Comparison of ENCODE assay signal across 19 cellular contexts in the genomic region with DNA sequence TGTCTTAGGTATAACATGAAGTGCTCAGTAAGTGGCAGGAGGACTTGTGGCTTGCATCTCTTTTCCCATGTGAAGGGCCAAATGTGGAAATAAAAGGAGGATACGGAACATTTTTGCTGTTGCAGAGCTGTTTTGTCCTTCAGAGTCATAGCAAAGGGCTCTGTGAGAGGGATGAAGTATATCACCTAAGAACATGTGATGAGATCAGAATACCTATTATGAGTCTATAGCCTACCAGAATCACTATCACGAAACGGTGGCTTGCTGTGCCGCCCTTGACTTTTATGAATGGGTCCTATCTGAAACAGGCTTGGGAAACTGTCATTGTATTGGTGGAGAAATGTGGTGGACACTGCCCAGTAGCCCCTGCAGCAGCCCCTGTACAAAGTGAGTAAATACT.
DNase-seq lines count a peak whose midpoint lies in the region; ATAC-seq, FAIRE-seq and TF ChIP-seq lines count a peak whose summit lies in the region.
"Had no signal": no experiment of that assay in that cellular context is flagged by ENCODE, and none has a peak within 500 bp of the region (broad histone marks: within the 10 kb centered on the region; RNA-seq: fewer than 3 reads in every experiment).

No MANE protein-coding gene starts in this region.

- no peaks in the 10 kb centered on the region for H3K27me3 Mint-ChIP-seq in activated CD4-positive, alpha-beta T cell treated with anti-CD3 and anti-CD28 coated beads for 36 hours

- intact Hi-C loops in activated CD4-positive, alpha-beta T cell treated with anti-CD3 and anti-CD28 coated beads for 36 hours (cut with DNase I, micrococcal nuclease) = loop anchor here (1.0 to 2.0 kb wide), 6 partner anchors 28 to 388 kb away; no protein-coding TSS in a partner anchor
- intact Hi-C loops in endothelial cell of umbilical vein (cut with micrococcal nuclease) (no loop called here), thyroid gland (cut with DNase I) (no loop called here)

- peaks cover 9% of the 10 kb centered on the region for H3K36me3 Mint-ChIP-seq in activated CD4-positive, alpha-beta T cell treated with anti-CD3 and anti-CD28 coated beads for 36 hours (ENCODE audit: low read depth)
- H3K36me3 Mint-ChIP-seq in activated naive CD4-positive, alpha-beta T cell treated with anti-CD3 and anti-CD28 coated beads, Interleukin-2, amount 50 U/mL, for 72 hours = peaks cover 6 to 18% of the 10 kb centered on the region in 2 donors

- H3K9ac ChIP-seq in endothelial cell of umbilical vein (replicated peaks; ENCODE audit: extremely low read depth, insufficient read depth, low read length) = no peak overlapping the region

- FAIRE-seq in endothelial cell of umbilical vein (lab: Jason Lieb, UNC) = no peak
- FAIRE-seq: K562, RCC 7860 had no signal

- no peaks in the 10 kb centered on the region for H3K27me3 ChIP-seq in endothelial cell of umbilical vein (ENCODE audit: control insufficient read depth in 2 of 2, insufficient read depth in 2 of 2, low read length in 2 of 2)
- H3K27me3 ChIP-seq in thyroid gland = no peaks in the 10 kb centered on the region

- H3K4me3 ChIP-seq in endothelial cell of umbilical vein (replicated peaks in 1 of 3; ENCODE audit: insufficient read depth in 1 of 3, low read depth in 1 of 3, low read length in 3 of 3) = no peak overlapping the region
- H3K4me3 ChIP-seq in thyroid gland (replicated peaks in 1 of 3) = no peak overlapping the region
- H3K4me3 ChIP-seq: K562 had no signal

- H3K27ac ChIP-seq in endothelial cell of umbilical vein (ENCODE audit: insufficient read depth, low read depth, low read length) (no peak overlapping the region), thyroid gland (no peak overlapping the region)
- H3K27ac ChIP-seq: 22Rv1, C4-2B had no signal

- H3K4me1 Mint-ChIP-seq in activated CD4-positive, alpha-beta T cell treated with anti-CD3 and anti-CD28 coated beads for 36 hours = peaks cover 48% of the 10 kb centered on the region

- POLR2A ChIA-PET in activated CD4-positive, alpha-beta T cell treated with anti-CD3 and anti-CD28 coated beads for 36 hours (lab: Charles Lee) = no interaction called here
- POLR2A ChIA-PET in endothelial cell of umbilical vein (lab: Charles Lee) = no interaction called here

- H4K20me1 ChIP-seq in endothelial cell of umbilical vein (replicated peaks; ENCODE audit: control insufficient read depth, extremely low read depth, insufficient read depth, low read length) = no peaks in the 10 kb centered on the region

- H3K4me1 ChIP-seq in endothelial cell of umbilical vein (ENCODE audit: control insufficient read depth, extremely low read depth, insufficient read depth, low read length) = peaks cover 25% of the 10 kb centered on the region
- peaks cover 27 to 30% of the 10 kb centered on the region in 2 donors for H3K4me1 ChIP-seq in thyroid gland

- BruUV-seq in endothelial cell of umbilical vein (replicated peaks; lab: Mats Ljungman, UMichigan) = no TSS peak

- TF ChIP-seq CTCF in endothelial cell of umbilical vein (IDR thresholded peaks at IDR 0.05; ENCODE audit: extremely low read depth in 1 of 2, insufficient read depth in 1 of 2, low read depth in 1 of 2, low read length in 2 of 2) (no peak), thyroid gland (IDR thresholded peaks at IDR 0.05) (no peak)

- no peaks in the 10 kb centered on the region for H3K79me2 ChIP-seq in endothelial cell of umbilical vein (ENCODE audit: control insufficient read depth, insufficient read depth, low read length)

- no peak overlapping the region for H3K27ac Mint-ChIP-seq in activated CD4-positive, alpha-beta T cell treated with anti-CD3 and anti-CD28 coated beads for 36 hours
- peak overlapping the region; percentile 77 to 93 for H3K27ac Mint-ChIP-seq in activated naive CD4-positive, alpha-beta T cell treated with anti-CD3 and anti-CD28 coated beads, Interleukin-2, amount 50 U/mL, for 72 hours

- peaks cover 0 to 1% of the 10 kb centered on the region in 2 experiments for H3K36me3 ChIP-seq in endothelial cell of umbilical vein (ENCODE audit: control insufficient read depth in 2 of 2, extremely low read depth in 1 of 2, insufficient read depth in 2 of 2, low read length in 2 of 2)
- no peaks in the 10 kb centered on the region for H3K36me3 ChIP-seq in thyroid gland

- no peaks in the 10 kb centered on the region for H3K9me3 Mint-ChIP-seq in activated CD4-positive, alpha-beta T cell treated with anti-CD3 and anti-CD28 coated beads for 36 hours (ENCODE audit: low read depth)
- no peaks in the 10 kb centered on the region for H3K9me3 Mint-ChIP-seq in activated naive CD4-positive, alpha-beta T cell treated with anti-CD3 and anti-CD28 coated beads, Interleukin-2, amount 50 U/mL, for 72 hours

- DNase-seq in activated CD4-positive, alpha-beta T cell treated with anti-CD3 and anti-CD28 coated beads for 36 hours = peak; percentile 36
- no peak for DNase-seq in activated CD4-positive, alpha-beta T cell treated with anti-CD3 and anti-CD28 coated beads, Interleukin-2, amount 50 U/mL, for 48 hours
- peak in 1 of 2 donors; percentile 31 for DNase-seq in activated naive CD4-positive, alpha-beta T cell treated with anti-CD3 and anti-CD28 coated beads, Interleukin-2, amount 50 U/mL, for 72 hours (ENCODE audit: low spot score in 2 of 2)
- DNase-seq in activated naive CD4-positive, alpha-beta T cell treated with Interleukin-2 at 50 U/mL for 16 hours = no peak
- DNase-seq in endothelial cell of umbilical vein (ENCODE audit: low read depth, low spot score) (no peak), CD1c-positive myeloid dendritic cell (ENCODE audit: extremely low spot score) (no peak), thyroid gland (no peak), EL (no peak)
- DNase-seq: DMS79; NCI-H1105; NCI-H1694; NCI-H2081 treated with DMSO at 0.1 percent for 48 hours; NCI-H748 treated with DMSO at 0.1 percent for 48 hours; NK-92 treated with Interleukin-12 subunit alpha and Interleukin-12 subunit beta, amount 100 ng/mL, for 24 hours had no signal

- 93 to 98% methylated on average over 4 of the region's 4 CpGs for WGBS in thyroid gland, 2 donors

- no peak overlapping the region for H3K4me3 Mint-ChIP-seq in activated CD4-positive, alpha-beta T cell treated with anti-CD3 and anti-CD28 coated beads for 36 hours

- CTCF ChIA-PET in activated CD4-positive, alpha-beta T cell treated with anti-CD3 and anti-CD28 coated beads for 36 hours (lab: Charles Lee) = interaction anchor here (1.2 to 2.2 kb wide), 3 partner anchors 15 to 737 kb away, joined by 3 to 11 read pairs (median 6); no protein-coding TSS in a partner anchor
- CTCF ChIA-PET in endothelial cell of umbilical vein (lab: Charles Lee) = interaction anchor here (1.5 to 6.0 kb wide), 4 partner anchors 12 to 157 kb away, joined by 5 to 31 read pairs (median 7); no protein-coding TSS in a partner anchor

- no peaks in the 10 kb centered on the region for H3K9me1 ChIP-seq in endothelial cell of umbilical vein (replicated peaks; ENCODE audit: control insufficient read depth, extremely low read depth, insufficient read depth, low read length)

- dilution Hi-C loops in endothelial cell of umbilical vein (cut with MboI; ENCODE audit: extremely low pct_ligation_motif_present, low sequenced_read_pairs) = no loop called here

- TF ChIP-seq POLR2A in endothelial cell of umbilical vein (IDR thresholded peaks at IDR 0.05; ENCODE audit: low read depth, low read length) (no peak), thyroid gland (IDR thresholded peaks at IDR 0.05) (no peak)

- peak; percentile 40 for ATAC-seq in activated CD4-positive, alpha-beta T cell treated with anti-CD3 and anti-CD28 coated beads for 36 hours
- ATAC-seq in activated naive CD4-positive, alpha-beta T cell treated with anti-CD3 and anti-CD28 coated beads, Interleukin-2, amount 50 U/mL, for 72 hours = peak; percentile 15 to 53
- ATAC-seq: K562, Right ventricle myocardium inferior had no signal

- no peak overlapping the region for H2AFZ ChIP-seq in endothelial cell of umbilical vein (ENCODE audit: low read depth, low read length)

- H3K9me3 ChIP-seq in endothelial cell of umbilical vein (replicated peaks; ENCODE audit: control insufficient read depth, insufficient read depth, low read length) (no peaks in the 10 kb centered on the region), thyroid gland (no peaks in the 10 kb centered on the region)

- no peak overlapping the region for H3K4me2 ChIP-seq in endothelial cell of umbilical vein (ENCODE audit: insufficient read depth, low read length)

TF ChIP-seq in endothelial cell of umbilical vein, 7 proteins besides CTCF, POLR2A, EP300 and RAD21:
- TF ChIP-seq POLR2AphosphoS5 (IDR thresholded peaks at IDR 0.05; ENCODE audit: insufficient read depth, low read depth, low read length) = peak; percentile 25
- TF ChIP-seq MAX (IDR thresholded peaks at IDR 0.05; ENCODE audit: insufficient read depth, insufficient read length) = no peak

Comparison
In these comparisons a context has a peak if more than half of its experiments do, and no peak if none do; other contexts are left out.
1. intact Hi-C loops: an anchor here in activated CD4-positive, alpha-beta T cell treated with anti-CD3 and anti-CD28 coated beads for 36 hours (1.0 to 2.0 kb wide); none called in endothelial cell of umbilical vein and thyroid gland.